Comparison of ENCODE assay signal across 8 cellular contexts in genomic region chr12:42588981-42589464, GRCh38. TPM values are rescaled to one million over a fixed set of nuclear protein-coding genes. Genes with fewer than 3 reads are reported as not detected.
DNase-seq lines count a peak whose midpoint lies in the region; ATAC-seq and TF ChIP-seq lines count a peak whose summit lies in the region.

No MANE protein-coding gene starts in this region.

- peaks cover 41% of the 10 kb centered on the region for H3K4me1 ChIP-seq in osteoblast (ENCODE audit: insufficient read depth, low read length)

- H3K27me3 ChIP-seq in osteoblast (ENCODE audit: insufficient read depth, low read length) = peaks cover 11% of the 10 kb centered on the region

- no peaks in the 10 kb centered on the region for H3K9me3 ChIP-seq in osteoblast (ENCODE audit: low read depth, low read length)

- peak; percentile 28 for DNase-seq in EH (ENCODE audit: low read depth)
- peak; percentile 26 for DNase-seq in HuH-7.5 (ENCODE audit: low spot score)
- peak; percentile 10 to 11 for DNase-seq in activated CD4-positive, alpha-beta T cell treated with anti-CD3 and anti-CD28 coated beads, Interleukin-2, amount 50 U/mL, for 48 hours
- peak; percentile 43 for DNase-seq in glomerular visceral epithelial cell (ENCODE audit: extremely low spot score)
- peak; percentile 65 for DNase-seq in osteoblast (ENCODE audit: insufficient read length, low spot score, missing footprints)
- no peak for DNase-seq in NCI-H510A (lab: John Stamatoyannopoulos, UW)
- no peak for DNase-seq in NK-92 treated with Interleukin-12 subunit alpha and Interleukin-12 subunit beta, amount 100 ng/mL, for 24 hours (lab: John Stamatoyannopoulos, UW)

- H2AFZ ChIP-seq in osteoblast (ENCODE audit: low read length) = peak overlapping the region; percentile 5

- peak overlapping the region; percentile 72 for H3K4me2 ChIP-seq in osteoblast (ENCODE audit: insufficient read depth, low read length)

- ATAC-seq in GM21423 (IDR thresholded peaks at IDR 0.05; ENCODE audit: unreplicated experiment) = peak; percentile 29

- peaks cover 8% of the 10 kb centered on the region for H3K36me3 ChIP-seq in osteoblast (ENCODE audit: insufficient read depth, low read length)

- H4K20me1 ChIP-seq in osteoblast (ENCODE audit: insufficient read depth, low read length) = peaks cover 34% of the 10 kb centered on the region

- peaks cover 47% of the 10 kb centered on the region for H3K79me2 ChIP-seq in osteoblast (ENCODE audit: insufficient read depth, low read length)

- H3K27ac ChIP-seq in osteoblast (ENCODE audit: low read depth, low read length) = peak overlapping the region; percentile 62

- H3K4me3 ChIP-seq in osteoblast (ENCODE audit: insufficient read depth, low read length) = peak overlapping the region; percentile 93

- TF ChIP-seq CTCF in osteoblast (IDR thresholded peaks at IDR 0.05; ENCODE audit: extremely low read depth, low read depth, low read length) = peak; percentile 48

RNA-seq across cellular contexts. Expression of gene PRICKLE1, which starts 0.5 kb away (rescaled TPM):
- total RNA-seq in osteoblast = 13.0 and 14.7 TPM in 2 replicates

Comparison
In these comparisons a context has a peak if more than half of its experiments do, and no peak if none do; other contexts are left out.
1. DNase-seq: peak in EH (single experiment), HuH-7.5 (single experiment), activated CD4-positive, alpha-beta T cell treated with anti-CD3 and anti-CD28 coated beads, Interleukin-2, amount 50 U/mL, for 48 hours (2 of 2), glomerular visceral epithelial cell (single experiment) and osteoblast (single experiment); none in NCI-H510A (single experiment) and NK-92 treated with Interleukin-12 subunit alpha and Interleukin-12 subunit beta, amount 100 ng/mL, for 24 hours (single experiment).